Comparison of ENCODE assay signal across 8 cellular contexts in the genomic region with DNA sequence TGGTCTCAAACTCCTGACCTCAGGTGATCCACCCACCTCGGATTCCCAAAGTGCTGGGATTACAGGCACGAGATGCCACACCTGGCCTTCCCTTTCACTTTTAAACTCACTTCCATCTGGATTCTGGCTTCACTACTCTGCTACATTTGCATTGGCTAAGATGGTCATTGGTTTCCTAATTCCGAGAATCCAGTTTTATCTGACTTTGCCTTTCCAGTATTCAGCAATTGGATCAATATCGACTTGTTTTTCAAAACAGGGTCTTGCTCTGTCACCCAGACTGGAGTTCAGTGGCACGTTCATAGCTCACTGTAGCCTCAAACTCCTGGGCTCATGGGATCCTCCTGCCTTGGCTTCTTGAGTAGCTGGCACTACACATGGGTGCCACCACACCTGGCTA.
"Had no signal": no experiment of that assay in that cellular context is flagged by ENCODE, and none has a peak within 500 bp of the region (broad histone marks: within the 10 kb centered on the region; RNA-seq: fewer than 3 reads in every experiment).

No MANE protein-coding gene starts in this region.

- H3K9me3 Mint-ChIP-seq: HFFc6 had no signal

- H3K4me3 ChIP-seq: GM23248, HAP-1, K562 had no signal

- H3K27ac ChIP-seq: GM23248 had no signal

- H3K9me3 ChIP-seq: HAP-1 had no signal

- H3K9ac ChIP-seq: GM23248 had no signal

- H3K36me3 ChIP-seq: HAP-1 had no signal

- H3K4me3 Mint-ChIP-seq: HFFc6 had no signal

- ATAC-seq: HCT116, K562 had no signal

- H3K27ac Mint-ChIP-seq: HFFc6 had no signal

- DNase-seq: GM23248, GOT3, H7, HFFc6, IMR-90 had no signal
